ENCODE assay signal across 14 cellular contexts in genomic region chr6:158257425-158257759, GRCh38.
"Had no signal": no experiment of that assay in that cellular context is flagged by ENCODE, and none has a peak within 500 bp of the region (broad histone marks: within the 10 kb centered on the region; RNA-seq: fewer than 3 reads in every experiment).

No MANE protein-coding gene starts in this region.

- H3K4me3 ChIP-seq: body of pancreas, coronary artery, esophagus squamous epithelium, right atrium auricular region, thoracic aorta had no signal

- H3K9me3 ChIP-seq: body of pancreas, esophagus squamous epithelium, right atrium auricular region, thoracic aorta had no signal

- H3K27me3 Mint-ChIP-seq: activated naive CD8-positive, alpha-beta T cell treated with anti-CD3 and anti-CD28 coated beads for 36 hours had no signal

- H3K9me3 Mint-ChIP-seq: activated naive CD8-positive, alpha-beta T cell treated with anti-CD3 and anti-CD28 coated beads for 36 hours; activated T-helper 1 cell treated with anti-CD3 and anti-CD28 coated beads, Interleukin-12 subunit alpha, Interleukin-12 subunit beta, Interleukin-2, Interleukin-4 antibody, amounts not matched to agents 30 ng/mL and 10 ng/mL and 1 ng/mL, durations not matched to agents 14 hours and 24 hours and 36 hours had no signal

- H3K4me3 Mint-ChIP-seq: activated naive CD8-positive, alpha-beta T cell treated with anti-CD3 and anti-CD28 coated beads for 36 hours; activated T-helper 1 cell treated with anti-CD3 and anti-CD28 coated beads, Interleukin-12 subunit alpha, Interleukin-12 subunit beta, Interleukin-2, Interleukin-4 antibody, amounts not matched to agents 30 ng/mL and 10 ng/mL and 1 ng/mL, durations not matched to agents 14 hours and 24 hours and 36 hours; nephron progenitor cell had no signal

- ATAC-seq: body of pancreas had no signal

- DNase-seq: activated CD4-positive, alpha-beta T cell treated with anti-CD3 and anti-CD28 coated beads, Interleukin-2, amount 50 U/mL, for 1 hour; activated CD8-positive, alpha-beta memory T cell treated with anti-CD3 and anti-CD28 coated beads for 24 hours; activated naive CD8-positive, alpha-beta T cell treated with anti-CD3 and anti-CD28 coated beads for 36 hours; amygdala; esophagus squamous epithelium; kidney glomerular epithelial cell; nephron progenitor cell; occipital lobe; T-helper 9 cell had no signal

- H3K27me3 ChIP-seq: body of pancreas, esophagus squamous epithelium, right atrium auricular region had no signal

- H3K27ac Mint-ChIP-seq: activated naive CD8-positive, alpha-beta T cell treated with anti-CD3 and anti-CD28 coated beads for 36 hours had no signal

- H3K36me3 ChIP-seq: right atrium auricular region, thoracic aorta had no signal

- H3K27ac ChIP-seq: body of pancreas, coronary artery, esophagus squamous epithelium, right atrium auricular region, thoracic aorta had no signal
